Comparison of ENCODE assay signal across 8 cellular contexts in genomic region chr17:12545877-12546513, GRCh38.
DNase-seq lines count a peak whose midpoint lies in the region; ATAC-seq and TF ChIP-seq lines count a peak whose summit lies in the region.

No MANE protein-coding gene starts in this region.

- peak; percentile 78 for TF ChIP-seq CTCF in thoracic aorta (IDR thresholded peaks at IDR 0.05)
- no peak for TF ChIP-seq CTCF in CD8-positive, alpha-beta T cell (IDR thresholded peaks at IDR 0.05)

- intact Hi-C loops in CD8-positive, alpha-beta T cell (cut with DNase I, micrococcal nuclease), result no loop called here

- H3K36me3 ChIP-seq in HAP-1 (replicated peaks), result no peaks in the 10 kb centered on the region
- H3K36me3 ChIP-seq in thoracic aorta, result no peaks in the 10 kb centered on the region
- no peaks in the 10 kb centered on the region for H3K36me3 ChIP-seq in CD8-positive, alpha-beta T cell (ENCODE audit: insufficient read depth, low read length)

- H3K4me3 Mint-ChIP-seq in CD8-positive, alpha-beta T cell, result no peak overlapping the region

- no peak overlapping the region for H3K27ac ChIP-seq in thoracic aorta
- no peak overlapping the region for H3K27ac ChIP-seq in CD8-positive, alpha-beta T cell (ENCODE audit: low read depth, low read length)

- H3K27me3 Mint-ChIP-seq in CD8-positive, alpha-beta T cell (ENCODE audit: low read depth), result no peaks in the 10 kb centered on the region

- ATAC-seq in thoracic aorta (ENCODE audit: insufficient number of reproducible peaks, low FRiP score, low read depth), result no peak
- no peak for ATAC-seq in CD8-positive, alpha-beta T cell

- H3K4me1 ChIP-seq in HAP-1, result no peaks in the 10 kb centered on the region; the same call in 1 of the 2 replicates
- peaks cover 0 to 24% of the 10 kb centered on the region in 2 donors for H3K4me1 ChIP-seq in thoracic aorta (ENCODE audit: control insufficient read depth in 1 of 2, low read depth in 2 of 2)
- no peaks in the 10 kb centered on the region for H3K4me1 ChIP-seq in CD8-positive, alpha-beta T cell (ENCODE audit: insufficient read depth, low read length)

- no peaks in the 10 kb centered on the region for H3K36me3 Mint-ChIP-seq in CD8-positive, alpha-beta T cell

- in situ Hi-C loops in HAP-1 (cut with MboI; ENCODE audit: low sequenced_read_pairs), result no loop called here

- no peaks in the 10 kb centered on the region for H3K4me1 Mint-ChIP-seq in CD8-positive, alpha-beta T cell (ENCODE audit: low read depth)

- POLR2A ChIA-PET in CD8-positive, alpha-beta T cell (lab: Charles Lee), result no interaction called here

- H3K27ac Mint-ChIP-seq in CD8-positive, alpha-beta T cell, result no peak overlapping the region

- H3K9me3 ChIP-seq in HAP-1 (no peaks in the 10 kb centered on the region), thoracic aorta (no peaks in the 10 kb centered on the region)
- H3K9me3 ChIP-seq in CD8-positive, alpha-beta T cell (ENCODE audit: low read length), result no peaks in the 10 kb centered on the region

- no peaks in the 10 kb centered on the region for H3K27me3 ChIP-seq in HAP-1 (ENCODE audit: low read depth)
- H3K27me3 ChIP-seq in thoracic aorta (replicated peaks; ENCODE audit: insufficient read depth), result no peaks in the 10 kb centered on the region
- H3K27me3 ChIP-seq in CD8-positive, alpha-beta T cell (ENCODE audit: insufficient read depth, low read length), result no peaks in the 10 kb centered on the region

- H3K9me3 Mint-ChIP-seq in CD8-positive, alpha-beta T cell, result no peaks in the 10 kb centered on the region

- H3K4me3 ChIP-seq in HAP-1 (no peak overlapping the region), thoracic aorta (no peak overlapping the region)
- H3K4me3 ChIP-seq in CD8-positive, alpha-beta T cell (ENCODE audit: low read depth, low read length), result no peak overlapping the region

- DNase-seq in NCI-H1436 (lab: John Stamatoyannopoulos, UW) (peak; percentile 20), NCI-H1436 treated with DMSO at 0.1 percent for 48 hours (lab: John Stamatoyannopoulos, UW) (no peak), HAP-1 (ENCODE audit: low spot score in 2 of 2) (peak; percentile 5 to 40), NCI-H1694 (lab: John Stamatoyannopoulos, UW) (peak; percentile 28), astrocyte of the hippocampus (ENCODE audit: low read depth, low spot score) (peak; percentile 67), iris pigment epithelial cell (ENCODE audit: low read depth) (peak; percentile 59), thoracic aorta (ENCODE audit: low spot score) (no peak)
- no peak for DNase-seq in CD8-positive, alpha-beta T cell

- CTCF ChIA-PET in CD8-positive, alpha-beta T cell (lab: Charles Lee), result interaction anchor here (1.1 kb wide), 1 partner anchor 15 kb away, joined by 3 read pairs; no protein-coding TSS in a partner anchor

Comparison
In these comparisons a context has a peak if more than half of its experiments do, and no peak if none do; other contexts are left out.
1. DNase-seq: peak in NCI-H1436 (single experiment), HAP-1 (2 of 2), NCI-H1694 (single experiment), astrocyte of the hippocampus (single experiment) and iris pigment epithelial cell (single experiment); none in NCI-H1436 treated with DMSO at 0.1 percent for 48 hours (single experiment), thoracic aorta (single experiment) and CD8-positive, alpha-beta T cell (0 of 7).